Comparison of ENCODE assay signal across 32 cellular contexts in the genomic region with DNA sequence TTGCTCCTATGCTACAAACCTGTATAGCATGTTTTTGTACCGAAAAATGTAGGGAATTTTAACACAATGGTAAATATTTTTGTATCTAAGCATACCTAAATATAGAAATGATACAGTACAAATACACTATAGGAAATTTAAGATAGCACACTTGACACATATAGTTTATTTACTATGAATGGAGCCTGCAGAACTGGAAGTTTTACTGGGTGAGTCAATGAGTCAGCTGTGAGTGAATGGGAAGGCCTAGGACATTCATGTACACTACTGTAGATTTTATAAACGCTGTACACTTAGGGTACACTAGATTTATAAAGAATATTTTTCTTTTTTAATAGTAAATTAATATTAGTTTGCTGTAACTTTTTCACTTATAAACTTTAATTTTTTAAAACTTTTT.
"Had no signal": no experiment of that assay in that cellular context is flagged by ENCODE, and none has a peak within 500 bp of the region (broad histone marks: within the 10 kb centered on the region; RNA-seq: fewer than 3 reads in every experiment).

No MANE protein-coding gene starts in this region.

- H3K9me3 ChIP-seq: adrenal gland, body of pancreas, colonic mucosa, esophagus muscularis mucosa, gastrocnemius medialis had no signal

- H3K4me3 ChIP-seq: adrenal gland, body of pancreas, cardiac muscle cell, colonic mucosa, esophagus muscularis mucosa, gastrocnemius medialis, heart left ventricle had no signal

- ATAC-seq: activated CD4-positive, alpha-beta T cell treated with anti-CD3 and anti-CD28 coated beads for 36 hours; activated CD8-positive, alpha-beta memory T cell treated with anti-CD3 and anti-CD28 coated beads, Interleukin-2, amount 10 ng/mL, durations not matched to agents 7 days and 5 days; activated CD8-positive, alpha-beta T cell treated with anti-CD3 and anti-CD28 coated beads, Interleukin-2, amount 10 ng/mL, durations not matched to agents 7 days and 5 days; activated naive CD8-positive, alpha-beta T cell treated with anti-CD3 and anti-CD28 coated beads, Interleukin-2, amount 50 U/mL, for 24 hours; body of pancreas; foreskin keratinocyte; gastrocnemius medialis; heart left ventricle; T-cell had no signal

- H3K36me3 ChIP-seq: adrenal gland, cardiac muscle cell, colonic mucosa, esophagus muscularis mucosa, gastrocnemius medialis, heart left ventricle had no signal

- H3K27me3 ChIP-seq: adrenal gland, body of pancreas, cardiac muscle cell, colonic mucosa, esophagus muscularis mucosa, foreskin keratinocyte, gastrocnemius medialis, heart left ventricle had no signal

- H3K4me1 ChIP-seq: adrenal gland, body of pancreas, colonic mucosa, esophagus muscularis mucosa, foreskin keratinocyte, gastrocnemius medialis, heart left ventricle had no signal

- DNase-seq: activated CD4-positive, alpha-beta memory T cell treated with anti-CD3 and anti-CD28 coated beads for 36 hours; activated CD4-positive, alpha-beta T cell treated with anti-CD3 and anti-CD28 coated beads for 36 hours; activated CD4-positive, alpha-beta T cell treated with anti-CD3 and anti-CD28 coated beads, Interleukin-2, amount 10 ng/mL, durations not matched to agents 24 days and 14 days; activated CD4-positive, CD25-positive, alpha-beta regulatory T cell; activated CD4-positive, CD25-positive, alpha-beta regulatory T cell treated with anti-CD3 and anti-CD28 coated beads, Interleukin-2, amount 50 U/mL, for 72 hours; activated CD8-positive, alpha-beta memory T cell treated with anti-CD3 and anti-CD28 coated beads, Interleukin-2, amount 10 ng/mL, durations not matched to agents 7 days and 5 days; activated CD8-positive, alpha-beta memory T cell treated with anti-CD3 and anti-CD28 coated beads, Interleukin-2, amount 50 U/mL, for 4 hours; activated CD8-positive, alpha-beta T cell treated with anti-CD3 and anti-CD28 coated beads, Interleukin-2, amount 10 ng/mL, durations not matched to agents 7 days and 5 days; activated effector memory CD4-positive, alpha-beta T cell treated with anti-CD3 and anti-CD28 coated beads, Interleukin-2, amount 50 U/mL, for 16 hours; activated naive CD4-positive, alpha-beta T cell treated with anti-CD3 and anti-CD28 coated beads for 36 hours; activated naive CD8-positive, alpha-beta T cell treated with anti-CD3 and anti-CD28 coated beads for 36 hours; activated naive CD8-positive, alpha-beta T cell treated with anti-CD3 and anti-CD28 coated beads, Interleukin-2, amount 50 U/mL, for 24 hours; activated T-cell treated with anti-CD3 and anti-CD28 coated beads, Interleukin-2, amount 50 U/mL, for 1 hour; activated T-cell treated with anti-CD3 and anti-CD28 coated beads, Interleukin-2, amount 50 U/mL, for 48 hours; adrenal gland; amygdala; aorta; body of pancreas; central memory CD4-positive, alpha-beta T cell; cerebellar nuclear complex; colonic mucosa; effector memory CD4-positive, alpha-beta T cell; endodermal cell; erythroblast; gastrocnemius medialis; glutamatergic neuron; heart left ventricle; T-cell; T-helper 9 cell had no signal

- H3K27ac ChIP-seq: adrenal gland, body of pancreas, cardiac muscle cell, colonic mucosa, esophagus muscularis mucosa, foreskin keratinocyte, gastrocnemius medialis, heart left ventricle had no signal
